Comparison of ENCODE assay signal across 20 cellular contexts in genomic region chr17:57485566-57485865, GRCh38.
DNase-seq lines count a peak whose midpoint lies in the region; ATAC-seq and TF ChIP-seq lines count a peak whose summit lies in the region.
"Had no signal": no experiment of that assay in that cellular context is flagged by ENCODE, and none has a peak within 500 bp of the region (broad histone marks: within the 10 kb centered on the region; RNA-seq: fewer than 3 reads in every experiment).

No MANE protein-coding gene starts in this region.

- H3K36me3 ChIP-seq in thymus (ENCODE audit: control insufficient read depth, insufficient read depth) = no peaks in the 10 kb centered on the region
- H3K36me3 ChIP-seq: spleen, tibial nerve had no signal

- no peak overlapping the region for H3K4me3 ChIP-seq in thymus (ENCODE audit: low read length)
- H3K4me3 ChIP-seq: A549, spleen, tibial nerve had no signal

- no peak overlapping the region for H3K4me3 Mint-ChIP-seq in activated T-cell treated with anti-CD3 and anti-CD28 coated beads, Interleukin-2, amount 50 U/mL, for 24 hours
- peak overlapping the region; percentile 42 for H3K4me3 Mint-ChIP-seq in activated B cell treated with CpG ODN at 0.5 μM for 24 hours
- H3K4me3 Mint-ChIP-seq: T-helper 1 cell treated with Interleukin-12 subunit alpha and Interleukin-12 subunit beta and Interleukin-4 antibody, amounts not matched to agents 30 μg/mL and 1 μg/mL, for 36 hours had no signal

- no peaks in the 10 kb centered on the region for H3K36me3 Mint-ChIP-seq in activated T-cell treated with anti-CD3 and anti-CD28 coated beads, Interleukin-2, amount 50 U/mL, for 24 hours (ENCODE audit: low read depth)
- peaks cover 1% of the 10 kb centered on the region for H3K36me3 Mint-ChIP-seq in activated B cell treated with CpG ODN at 0.5 μM for 24 hours (ENCODE audit: low read depth)

- intact Hi-C loops in activated B cell treated with CpG ODN at 0.5 μM for 24 hours (cut with micrococcal nuclease) = no loop called here

- no peak for DNase-seq in activated T-cell treated with anti-CD3 and anti-CD28 coated beads, Interleukin-2, amount 50 U/mL, for 24 hours
- DNase-seq in activated T-cell treated with anti-CD3 and anti-CD28 coated beads, Interleukin-2, amount 50 U/mL, for 1 hour = no peak
- no peak for DNase-seq in activated B cell treated with CpG ODN at 0.5 μM for 24 hours
- peak; percentile 15 for DNase-seq in kidney tubule cell (ENCODE audit: low spot score)
- DNase-seq in activated effector memory CD4-positive, alpha-beta T cell treated with Interleukin-2 at 50 U/mL for 16 hours = no peak
- no peak for DNase-seq in RPMI8226
- DNase-seq: activated effector memory CD4-positive, alpha-beta T cell treated with anti-CD3 and anti-CD28 coated beads, Interleukin-2, amount 50 U/mL, for 16 hours; amygdala; CD8-positive, alpha-beta memory T cell; hippocampal formation; kidney; NCI-H1092; NCI-H2081 treated with DMSO at 0.1 percent for 48 hours; SIG-M5; spleen had no signal

- peaks cover 63% of the 10 kb centered on the region for H3K4me1 Mint-ChIP-seq in activated T-cell treated with anti-CD3 and anti-CD28 coated beads, Interleukin-2, amount 50 U/mL, for 24 hours (ENCODE audit: low read depth)
- peaks cover 51% of the 10 kb centered on the region for H3K4me1 Mint-ChIP-seq in activated B cell treated with CpG ODN at 0.5 μM for 24 hours

- H3K9me3 Mint-ChIP-seq in activated T-cell treated with anti-CD3 and anti-CD28 coated beads, Interleukin-2, amount 50 U/mL, for 24 hours = no peaks in the 10 kb centered on the region
- H3K9me3 Mint-ChIP-seq in activated B cell treated with CpG ODN at 0.5 μM for 24 hours = no peaks in the 10 kb centered on the region
- H3K9me3 Mint-ChIP-seq: CD8-positive, alpha-beta memory T cell; T-helper 1 cell treated with Interleukin-12 subunit alpha and Interleukin-12 subunit beta and Interleukin-4 antibody, amounts not matched to agents 30 μg/mL and 1 μg/mL, for 36 hours had no signal

- no peaks in the 10 kb centered on the region for H3K27me3 ChIP-seq in thymus (ENCODE audit: control insufficient read depth, insufficient read depth)
- H3K27me3 ChIP-seq: spleen, tibial nerve had no signal

- ATAC-seq in activated B cell treated with CpG ODN at 0.5 μM for 24 hours (ENCODE audit: low read depth) = no peak
- no peak for ATAC-seq in activated CD4-positive, CD25-positive, alpha-beta regulatory T cell treated with anti-CD3 and anti-CD28 coated beads, Interleukin-2, amount 50 U/mL, for 24 hours
- ATAC-seq: A549 had no signal

- peaks cover 80% of the 10 kb centered on the region for H3K4me1 ChIP-seq in thymus (ENCODE audit: control insufficient read depth, insufficient read depth, low read length)

- POLR2A ChIA-PET in activated B cell treated with CpG ODN at 0.5 μM for 24 hours (lab: Charles Lee) = interaction anchor here (0.6 kb wide), 1 partner anchor 66 kb away, joined by 7 read pairs; no protein-coding TSS in a partner anchor

- no peaks in the 10 kb centered on the region for H3K27me3 Mint-ChIP-seq in activated T-cell treated with anti-CD3 and anti-CD28 coated beads, Interleukin-2, amount 50 U/mL, for 24 hours
- H3K27me3 Mint-ChIP-seq in activated B cell treated with CpG ODN at 0.5 μM for 24 hours = no peaks in the 10 kb centered on the region

- TF ChIP-seq CTCF in activated B cell treated with CpG ODN at 0.5 μM for 24 hours (IDR thresholded peaks at IDR 0.05) = no peak

- H3K27ac ChIP-seq in thymus (ENCODE audit: low read depth) = peak overlapping the region; percentile 55
- H3K27ac ChIP-seq: A549, tibial nerve had no signal

- peak overlapping the region; percentile 62 for H3K27ac Mint-ChIP-seq in activated T-cell treated with anti-CD3 and anti-CD28 coated beads, Interleukin-2, amount 50 U/mL, for 24 hours
- no peak overlapping the region for H3K27ac Mint-ChIP-seq in activated B cell treated with CpG ODN at 0.5 μM for 24 hours

- 18% methylated on average over 4 of the region's 4 CpGs for WGBS in thymus

- H3K9me3 ChIP-seq in thymus (ENCODE audit: control insufficient read depth) = no peaks in the 10 kb centered on the region
- H3K9me3 ChIP-seq: A549, spleen, tibial nerve had no signal

- CTCF ChIA-PET in activated B cell treated with CpG ODN at 0.5 μM for 24 hours (lab: Charles Lee) = interaction anchor here (1.4 kb wide), 1 partner anchor 242 kb away, joined by 4 read pairs; no protein-coding TSS in a partner anchor
